Comparison of ENCODE assay signal across 2 cellular contexts in the genomic region with DNA sequence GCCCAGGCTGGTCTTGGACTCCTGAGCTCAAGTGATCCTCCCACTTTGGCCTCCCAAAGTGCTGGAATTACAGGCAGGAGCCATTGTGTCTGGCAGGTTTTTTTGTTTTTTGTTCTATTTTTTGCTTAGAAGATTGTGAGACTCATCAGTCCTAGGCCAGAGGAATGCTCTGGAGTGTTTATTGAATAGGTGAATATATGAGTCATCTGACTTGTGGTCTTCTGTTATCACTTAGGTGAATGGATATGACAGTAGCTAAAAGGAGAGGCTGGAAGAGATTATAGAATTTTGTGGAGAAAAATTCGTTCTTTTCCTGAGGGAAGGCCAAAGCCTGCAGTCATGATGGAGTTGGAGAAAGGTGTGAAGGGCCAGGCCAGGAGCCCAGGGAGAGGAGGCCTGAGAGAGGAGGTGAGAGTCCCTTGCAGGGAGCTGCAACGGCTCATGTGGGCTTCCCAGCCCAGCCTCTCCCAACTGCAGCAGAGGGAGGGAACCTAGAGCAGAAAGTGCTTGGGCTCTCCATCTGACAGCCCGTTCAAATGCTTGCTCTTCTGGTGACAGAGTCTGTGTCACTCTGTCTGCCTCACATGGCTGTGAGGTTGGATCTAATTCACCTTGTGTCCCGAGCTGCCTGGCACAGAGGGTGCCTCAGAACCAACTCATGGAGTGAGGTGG.
TF ChIP-seq lines count a peak whose summit lies in the region.

No MANE protein-coding gene starts in this region.

TF ChIP-seq in HepG2, 621 proteins besides CTCF, POLR2A, EP300 and RAD21:
- TF ChIP-seq HOXA7 (CRISPR knock-in tag; IDR thresholded peaks at IDR 0.05) (no peak), DBP (CRISPR knock-in tag; IDR thresholded peaks at IDR 0.05; ENCODE audit: not compliant biosample characterization) (no peak), KLF6 (CRISPR knock-in tag; IDR thresholded peaks at IDR 0.05) (no peak), ZNF570 (CRISPR knock-in tag; IDR thresholded peaks at IDR 0.05; ENCODE audit: borderline replicate concordance) (no peak), GLI4 (CRISPR knock-in tag; IDR thresholded peaks at IDR 0.05; ENCODE audit: borderline replicate concordance) (no peak), ATF7 (IDR thresholded peaks at IDR 0.05) (no peak), ATF7 (CRISPR knock-in tag; IDR thresholded peaks at IDR 0.05) (no peak), YEATS2 (CRISPR knock-in tag; IDR thresholded peaks at IDR 0.05; ENCODE audit: borderline replicate concordance) (no peak), TRIM22 (IDR thresholded peaks at IDR 0.05) (no peak), PAWR (CRISPR knock-in tag; IDR thresholded peaks at IDR 0.05; ENCODE audit: borderline replicate concordance) (no peak)

TF ChIP-seq in HEK293T, 16 proteins besides CTCF, POLR2A, EP300 and RAD21:
- TF ChIP-seq ARNT (IDR thresholded peaks at IDR 0.05): no peak
- no peak for TF ChIP-seq PKNOX1 (IDR thresholded peaks at IDR 0.05)
- no peak for TF ChIP-seq SP1 (IDR thresholded peaks at IDR 0.05)
- TF ChIP-seq ZNF384 (IDR thresholded peaks at IDR 0.05): no peak
- no peak for TF ChIP-seq NFRKB (IDR thresholded peaks at IDR 0.05)
- TF ChIP-seq SUZ12 (IDR thresholded peaks at IDR 0.05): no peak
- no peak for TF ChIP-seq FOXM1 (IDR thresholded peaks at IDR 0.05; ENCODE audit: borderline replicate concordance)
- TF ChIP-seq BHLHE40 (IDR thresholded peaks at IDR 0.05; ENCODE audit: borderline replicate concordance): no peak
- TF ChIP-seq FOXA1 (IDR thresholded peaks at IDR 0.05): no peak
- no peak for TF ChIP-seq L3MBTL2 (conservative IDR thresholded peaks at IDR 0.05)
- TF ChIP-seq TARDBP (IDR thresholded peaks at IDR 0.05): no peak
- TF ChIP-seq FOXK2 (IDR thresholded peaks at IDR 0.05): no peak
- no peak for TF ChIP-seq ELF4 (IDR thresholded peaks at IDR 0.05)
- TF ChIP-seq LEF1 (IDR thresholded peaks at IDR 0.05; ENCODE audit: borderline replicate concordance): no peak
- no peak for TF ChIP-seq HDGF (IDR thresholded peaks at IDR 0.05; ENCODE audit: borderline replicate concordance)
- no peak for TF ChIP-seq CTBP1 (IDR thresholded peaks at IDR 0.05; ENCODE audit: borderline replicate concordance)
